ENCODE assay signal across 23 cellular contexts in the genomic region with DNA sequence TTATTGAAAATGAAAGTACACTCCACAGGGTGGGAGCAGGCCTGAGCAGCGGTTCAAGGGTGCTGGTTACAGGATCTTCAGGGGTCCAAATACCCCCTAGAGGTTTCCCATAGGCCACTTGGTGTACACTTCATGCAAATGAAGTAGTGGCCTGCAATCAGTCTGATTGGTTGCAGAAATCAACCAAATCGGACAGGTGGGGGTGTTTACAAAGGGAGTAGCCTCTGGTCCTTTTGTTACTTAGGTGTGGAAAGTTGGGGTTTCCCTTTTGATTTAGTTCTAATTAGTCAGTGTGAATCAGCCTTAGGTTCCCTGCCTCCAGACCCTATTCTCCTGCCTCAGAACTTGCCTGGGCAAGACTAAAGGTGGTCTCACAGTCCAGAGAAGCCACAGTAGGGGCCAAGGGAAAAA. TPM values are rescaled to one million over a fixed set of nuclear protein-coding genes. Genes with fewer than 3 reads are reported as not detected.
DNase-seq lines count a peak whose midpoint lies in the region; ATAC-seq, FAIRE-seq and TF ChIP-seq lines count a peak whose summit lies in the region.
"Had no signal": no experiment of that assay in that cellular context is flagged by ENCODE, and none has a peak within 500 bp of the region (broad histone marks: within the 10 kb centered on the region; RNA-seq: fewer than 3 reads in every experiment).

No MANE protein-coding gene starts in this region.

- no peak for FAIRE-seq in pancreas (lab: Jason Lieb, UNC)
- FAIRE-seq: astrocyte, GM12892 had no signal

- H3K9me3 Mint-ChIP-seq in IgD-negative memory B cell (peaks cover 0 to 4% (median 2%) of the 10 kb centered on the region in 3 donors), GM23338 (peaks cover 9% of the 10 kb centered on the region)
- H3K9me3 Mint-ChIP-seq: CD4-positive, CD25-positive, alpha-beta regulatory T cell had no signal

- H3K4me2 ChIP-seq in OCI-LY1 (ENCODE audit: low read length) (peak overlapping the region; percentile 55), GM23338 (no peak overlapping the region)
- H3K4me2 ChIP-seq: KMS-11, smooth muscle cell had no signal

- DNase-seq in ecto neural progenitor cell (ENCODE audit: low spot score) (peak; percentile 26), spleen (no peak), NCI-H1930 (lab: John Stamatoyannopoulos, UW) (no peak), pancreas (no peak), retina (no peak), GM23338 (ENCODE audit: low spot score) (no peak)
- DNase-seq: activated CD4-positive, alpha-beta T cell treated with anti-CD3 and anti-CD28 coated beads for 36 hours; CD4-positive, CD25-positive, alpha-beta regulatory T cell; cortex of kidney; EL; heart right ventricle; NCI-H187 treated with DMSO at 0.1 percent for 48 hours; NCI-H774; occipital lobe; T-helper 17 cell had no signal

- H3K4me3 Mint-ChIP-seq in IgD-negative memory B cell (peak overlapping the region; percentile 46 to 90 (median 87)), GM23338 (no peak overlapping the region)
- H3K4me3 Mint-ChIP-seq: activated CD4-positive, alpha-beta T cell treated with anti-CD3 and anti-CD28 coated beads for 36 hours; CD4-positive, CD25-positive, alpha-beta regulatory T cell; mesothelial cell of epicardium; T-helper 17 cell had no signal

- no peaks in the 10 kb centered on the region for H4K20me1 ChIP-seq in OCI-LY1 (ENCODE audit: insufficient read depth, low read length)
- no peaks in the 10 kb centered on the region for H4K20me1 ChIP-seq in GM23338 (replicated peaks; ENCODE audit: insufficient read depth)

- H2AFZ ChIP-seq in OCI-LY1 (ENCODE audit: low read length) (no peak overlapping the region), GM23338 (no peak overlapping the region)

- H3K36me3 Mint-ChIP-seq in IgD-negative memory B cell (peaks cover 7% of the 10 kb centered on the region), GM23338 (ENCODE audit: low read depth) (peaks cover 4% of the 10 kb centered on the region; the same call in 2 of the 3 replicates)
- H3K36me3 Mint-ChIP-seq: CD4-positive, CD25-positive, alpha-beta regulatory T cell had no signal

- H3K27ac Mint-ChIP-seq in IgD-negative memory B cell (peak overlapping the region; percentile 76 to 99 (median 85)), GM23338 (no peak overlapping the region)
- H3K27ac Mint-ChIP-seq: activated CD4-positive, alpha-beta T cell treated with anti-CD3 and anti-CD28 coated beads for 36 hours; T-helper 17 cell had no signal

- H3K27me3 ChIP-seq in OCI-LY1 (ENCODE audit: insufficient read depth, low read length) (no peaks in the 10 kb centered on the region), spleen (replicated peaks in 1 of 7) (no peaks in the 10 kb centered on the region), pancreas (no peaks in the 10 kb centered on the region), GM23338 (ENCODE audit: insufficient read depth) (no peaks in the 10 kb centered on the region)
- H3K27me3 ChIP-seq: esophagus muscularis mucosa, heart right ventricle had no signal

- no peak for ATAC-seq in pancreas
- ATAC-seq in GM23338: no peak
- ATAC-seq: activated CD4-positive, alpha-beta T cell treated with anti-CD3 and anti-CD28 coated beads for 36 hours; heart right ventricle; T-helper 17 cell had no signal

- TF ChIP-seq POLR2A in spleen (IDR thresholded peaks at IDR 0.05): no peak

- H3F3A ChIP-seq in OCI-LY1 (ENCODE audit: insufficient read depth, low read length): peaks cover 26% of the 10 kb centered on the region
- H3F3A ChIP-seq in GM23338 (replicated peaks; ENCODE audit: low read depth): no peaks in the 10 kb centered on the region

- H3K27ac ChIP-seq in OCI-LY1 (ENCODE audit: low read depth, low read length, poor library complexity, severe bottlenecking): peak overlapping the region; percentile 99
- peak overlapping the region in 6 of 8 donors; percentile 54 to 86 (median 76) for H3K27ac ChIP-seq in spleen
- H3K27ac ChIP-seq in pancreas: no peak overlapping the region
- no peak overlapping the region for H3K27ac ChIP-seq in GM23338 (ENCODE audit: low read depth)
- H3K27ac ChIP-seq: esophagus muscularis mucosa, heart right ventricle, KMS-11 had no signal

- H3K4me3 ChIP-seq in OCI-LY1 (ENCODE audit: low read depth, low read length, poor library complexity, severe bottlenecking): peak overlapping the region; percentile 1
- no peak overlapping the region for H3K4me3 ChIP-seq in spleen
- no peak overlapping the region for H3K4me3 ChIP-seq in pancreas
- no peak overlapping the region for H3K4me3 ChIP-seq in GM23338
- H3K4me3 ChIP-seq: esophagus muscularis mucosa, heart right ventricle, smooth muscle cell had no signal

- H3K79me2 ChIP-seq in OCI-LY1 (ENCODE audit: insufficient read depth, low read length) (no peaks in the 10 kb centered on the region), GM23338 (replicated peaks; ENCODE audit: insufficient read depth) (no peaks in the 10 kb centered on the region)

- H3K27me3 Mint-ChIP-seq in IgD-negative memory B cell: peaks cover 2% of the 10 kb centered on the region
- H3K27me3 Mint-ChIP-seq in GM23338 (ENCODE audit: insufficient read depth, low read depth, poor library complexity): peaks cover 5% of the 10 kb centered on the region
- H3K27me3 Mint-ChIP-seq: activated CD4-positive, alpha-beta T cell treated with anti-CD3 and anti-CD28 coated beads for 36 hours; CD4-positive, CD25-positive, alpha-beta regulatory T cell; T-helper 17 cell had no signal

- H3K9me3 ChIP-seq in OCI-LY1 (ENCODE audit: low read length) (no peaks in the 10 kb centered on the region), spleen (no peaks in the 10 kb centered on the region), pancreas (no peaks in the 10 kb centered on the region)
- H3K9me3 ChIP-seq: esophagus muscularis mucosa, heart right ventricle had no signal

- 64 to 79% (median 72%) methylated on average over 2 of the region's 2 CpGs for WGBS in spleen, 5 donors
- 82 to 86% methylated on average over 2 of the region's 2 CpGs for whole genome bisulfite sequencing in pancreas, 2 donors

- TF ChIP-seq CTCF in OCI-LY1 (IDR thresholded peaks at IDR 0.05; ENCODE audit: low read length) (no peak), spleen (IDR thresholded peaks at IDR 0.05 in 8 of 11, conservative IDR thresholded peaks at IDR 0.05 in 3 of 11) (no peak), pancreas (IDR thresholded peaks at IDR 0.05) (no peak), GM23338 (conservative IDR thresholded peaks at IDR 0.05; ENCODE audit: low read depth in 2 of 2) (no peak)

- intact Hi-C loops in spleen (cut with DNase I; ENCODE audit: low total_unique reads): no loop called here
- intact Hi-C loops in pancreas (cut with DNase I): loop anchor here in 1 of 3 donors (10.0 kb wide), 1 partner anchor 92 kb away; no protein-coding TSS in a partner anchor

- H3K36me3 ChIP-seq in OCI-LY1 (ENCODE audit: insufficient read depth, low read length): no peaks in the 10 kb centered on the region
- no peaks in the 10 kb centered on the region for H3K36me3 ChIP-seq in spleen
- no peaks in the 10 kb centered on the region for H3K36me3 ChIP-seq in pancreas
- H3K36me3 ChIP-seq in GM23338 (ENCODE audit: insufficient read depth): no peaks in the 10 kb centered on the region
- H3K36me3 ChIP-seq: esophagus muscularis mucosa, heart right ventricle had no signal

- H3K4me1 ChIP-seq in OCI-LY1 (ENCODE audit: insufficient read depth, low read length, severe bottlenecking): peaks cover 95% of the 10 kb centered on the region
- peaks cover 29 to 99% (median 81%) of the 10 kb centered on the region in 6 donors for H3K4me1 ChIP-seq in spleen
- H3K4me1 ChIP-seq in pancreas: peaks cover 0 to 7% (median 0%) of the 10 kb centered on the region in 3 donors
- H3K4me1 ChIP-seq in GM23338 (ENCODE audit: insufficient read depth): peaks cover 9% of the 10 kb centered on the region

- H3K9ac ChIP-seq in OCI-LY1 (ENCODE audit: low read length): peak overlapping the region; percentile 69
- H3K9ac ChIP-seq: KMS-11 had no signal

- H3K4me1 Mint-ChIP-seq in IgD-negative memory B cell: peaks cover 57 to 68% (median 66%) of the 10 kb centered on the region in 3 donors
- H3K4me1 Mint-ChIP-seq in GM23338: peaks cover 15% of the 10 kb centered on the region

- no peaks in the 10 kb centered on the region for H3K9me2 ChIP-seq in OCI-LY1 (ENCODE audit: low read depth, low read length)
- H3K9me2 ChIP-seq in GM23338 (ENCODE audit: insufficient read depth): no peaks in the 10 kb centered on the region

TF ChIP-seq in GM23338, 12 proteins besides CTCF, POLR2A, EP300 and RAD21:
- TF ChIP-seq ZNF331 (CRISPR knock-in tag; IDR thresholded peaks at IDR 0.05; ENCODE audit: low read depth): no peak
- no peak for TF ChIP-seq REST (IDR thresholded peaks at IDR 0.05; ENCODE audit: unreplicated experiment)
- no peak for TF ChIP-seq CREB1 (CRISPR knock-in tag; IDR thresholded peaks at IDR 0.05; ENCODE audit: low read depth)
- no peak for TF ChIP-seq NANOG (IDR thresholded peaks at IDR 0.05; ENCODE audit: borderline replicate concordance)
- TF ChIP-seq ZNF114 (CRISPR knock-in tag; IDR thresholded peaks at IDR 0.05): no peak
TF ChIP-seq in GM23338: peak in this region for 0.

RNA-seq across cellular contexts. Expression of gene SYPL1, which starts 49.6 kb away (rescaled TPM):
- polyA plus RNA-seq in IgD-negative memory B cell (200 TPM), spleen (10 to 100 TPM; 49.9 to 79.0 (median 67.3) TPM), pancreas (10 to 100 TPM; 16.4 to 38.6 TPM), GM23338 (2016; fragmentation: Nextera tagmentation; extraction: Ambion mirVana) (39.0 and 39.3 TPM in 2 replicates)
- total RNA-seq in spleen (100 to 1,000 TPM in 2 of 7 donors, 10 to 100 TPM in 5; 72.8 to 113 (median 95.3) TPM), pancreas (10 to 100 TPM; 23.4 to 44.7 (median 33.5) TPM)
- total RNA-seq in GM23338 (2014; rRNA removed; shearing (Covaris generic)): 52.7 and 78.1 TPM in 2 replicates

Comparison
In these comparisons a context has a peak if more than half of its experiments do, and no peak if none do; other contexts are left out.
1. H3K27ac ChIP-seq: peak in OCI-LY1 (single experiment) and spleen (6 of 8); none in pancreas (0 of 4) and GM23338 (single experiment).